Comparison of ENCODE assay signal across 18 cellular contexts in genomic region chr1:234707641-234708040, GRCh38.
DNase-seq lines count a peak whose midpoint lies in the region; ATAC-seq and TF ChIP-seq lines count a peak whose summit lies in the region.
"Had no signal": no experiment of that assay in that cellular context is flagged by ENCODE, and none has a peak within 500 bp of the region (broad histone marks: within the 10 kb centered on the region; RNA-seq: fewer than 3 reads in every experiment).

No MANE protein-coding gene starts in this region.

- H3T11ph ChIP-seq in H9 (ENCODE audit: low read length) = no peak overlapping the region

- H3K27me3 Mint-ChIP-seq in CD14-positive monocyte (ENCODE audit: low read depth in 3 of 3) (no peaks in the 10 kb centered on the region), H9 (ENCODE audit: low read depth) (peaks cover 13% of the 10 kb centered on the region)
- H3K27me3 Mint-ChIP-seq: stimulated activated memory B cell treated with anti-CD40 and anti-IgM and Interleukin-4, amounts not matched to agents 10 μg/mL and 1 μg/mL and 100 μg/mL, for 72 hours had no signal

- H4K91ac ChIP-seq in H9 (ENCODE audit: insufficient read length, low read depth, low read length) = no peak overlapping the region

- no peaks in the 10 kb centered on the region for H3K79me2 ChIP-seq in H9 (ENCODE audit: insufficient read depth, low read length)

- no peak overlapping the region for H2BK5ac ChIP-seq in H9 (ENCODE audit: insufficient read length, low read length)

- H3K27me3 ChIP-seq in lung (ENCODE audit: control insufficient read depth, insufficient read depth) (no peaks in the 10 kb centered on the region), H9 (ENCODE audit: insufficient read depth, low read length) (no peaks in the 10 kb centered on the region)
- H3K27me3 ChIP-seq: adrenal gland, spleen had no signal

- H3K9me3 ChIP-seq in lung (ENCODE audit: control insufficient read depth in 2 of 2, insufficient read depth in 1 of 2, low read length in 1 of 2) (no peaks in the 10 kb centered on the region), H9 (ENCODE audit: control insufficient read depth, low read depth, low read length) (no peaks in the 10 kb centered on the region)
- H3K9me3 ChIP-seq: adrenal gland, spleen had no signal

- H2BK15ac ChIP-seq in H9 (ENCODE audit: low read depth, low read length) = no peak overlapping the region

- no peaks in the 10 kb centered on the region for H3K79me1 ChIP-seq in H9 (ENCODE audit: insufficient read depth, low read depth, low read length, poor library complexity, severe bottlenecking)

- no peaks in the 10 kb centered on the region for H4K20me1 ChIP-seq in H9 (ENCODE audit: control insufficient read depth, insufficient read depth, insufficient read length)

- no peak overlapping the region for H4K5ac ChIP-seq in H9 (ENCODE audit: insufficient read length, low read depth, low read length)

- H2AFZ ChIP-seq in H9 (ENCODE audit: low read length) = no peak overlapping the region

- DNase-seq in CD14-positive monocyte (ENCODE audit: low spot score) (peak; percentile 66), NOMO-1 treated with dmso at 0.1 percent for 144 hours (lab: John Stamatoyannopoulos, UW; ENCODE audit: unreplicated experiment) (peak; percentile 23), ecto neural progenitor cell (ENCODE audit: low spot score) (peak; percentile 21), lung (ENCODE audit: low spot score) (peak; percentile 67), NCI-H226 (no peak), iPS-NIHi11 (ENCODE audit: low spot score) (no peak), H9 (no peak), posterior vena cava (ENCODE audit: low spot score) (no peak)
- DNase-seq: activated CD8-positive, alpha-beta memory T cell treated with anti-CD3 and anti-CD28 coated beads for 24 hours; adrenal gland; cerebellar nuclear complex; hippocampal formation; left cardiac atrium; NCI-H187 treated with DMSO at 0.1 percent for 48 hours; NCI-H524 treated with DMSO at 0.1 percent for 48 hours; spleen had no signal

- H2BK12ac ChIP-seq in H9 (ENCODE audit: insufficient read length, low read depth, low read length) = no peak overlapping the region

- peaks cover 0 to 3% (median 0%) of the 10 kb centered on the region in 7 donors for H3K9me3 Mint-ChIP-seq in CD14-positive monocyte
- no peaks in the 10 kb centered on the region for H3K9me3 Mint-ChIP-seq in H9
- H3K9me3 Mint-ChIP-seq: stimulated activated memory B cell treated with anti-CD40 and anti-IgM and Interleukin-4, amounts not matched to agents 10 μg/mL and 1 μg/mL and 100 μg/mL, for 72 hours had no signal

- no peaks in the 10 kb centered on the region for H3K23me2 ChIP-seq in H9 (ENCODE audit: insufficient read length, low read depth, low read length, poor library complexity, severe bottlenecking)

- no peak overlapping the region for H2BK120ac ChIP-seq in H9 (ENCODE audit: low read depth, low read length, poor library complexity, severe bottlenecking)

- no peak overlapping the region for H3K23ac ChIP-seq in H9 (ENCODE audit: insufficient read length, low read depth, low read length)

- H2BK20ac ChIP-seq in H9 (ENCODE audit: low read depth, low read length, poor library complexity, severe bottlenecking) = no peak overlapping the region

- ATAC-seq in lung (ENCODE audit: insufficient read depth, low FRiP score) = peak; percentile 49
- ATAC-seq: left cardiac atrium; stimulated activated memory B cell treated with anti-CD40 and anti-IgM and Interleukin-4, amounts not matched to agents 10 μg/mL and 1 μg/mL and 100 μg/mL, for 72 hours had no signal

- no peak overlapping the region for H3K14ac ChIP-seq in H9 (ENCODE audit: insufficient read depth, low read length)

- no peak overlapping the region for H3K9ac ChIP-seq in H9 (ENCODE audit: extremely low read depth, insufficient read length, low read length)

- H3K4me3 ChIP-seq in lung = no peak overlapping the region
- H3K4me3 ChIP-seq: adrenal gland, spleen had no signal

- no peak overlapping the region for H3K18ac ChIP-seq in H9 (ENCODE audit: insufficient read length, low read depth, low read length)

- H3K56ac ChIP-seq in H9 (ENCODE audit: insufficient read length, low read depth, low read length) = no peak overlapping the region

- H3K4me2 ChIP-seq in H9 (ENCODE audit: insufficient read depth, insufficient read length, low read length) = no peak overlapping the region

- no peak overlapping the region for H2AK5ac ChIP-seq in H9 (ENCODE audit: insufficient read length, low read length)

- H3K27ac ChIP-seq in lung (ENCODE audit: low read depth in 1 of 2, low read length in 1 of 2) (peak overlapping the region in 1 of 2 donors; percentile 90), H9 (ENCODE audit: insufficient read length, low read depth, low read length) (no peak overlapping the region)
- H3K27ac ChIP-seq: adrenal gland, VCaP had no signal

- H3K36me3 ChIP-seq in lung (ENCODE audit: control insufficient read depth in 2 of 2, insufficient read depth in 2 of 2, low read length in 2 of 2) = no peaks in the 10 kb centered on the region
- H3K36me3 ChIP-seq: adrenal gland, spleen had no signal

- intact Hi-C loops in CD14-positive monocyte (cut with micrococcal nuclease) = no loop called here
- intact Hi-C loops in posterior vena cava (cut with DNase I) = no loop called here

- peak overlapping the region; percentile 31 to 90 (median 77) for H3K27ac Mint-ChIP-seq in CD14-positive monocyte
- peak overlapping the region in 1 of 3 experiments; percentile 87; a peak in 1 of 7 replicates for H3K27ac Mint-ChIP-seq in H9
- H3K27ac Mint-ChIP-seq: stimulated activated memory B cell treated with anti-CD40 and anti-IgM and Interleukin-4, amounts not matched to agents 10 μg/mL and 1 μg/mL and 100 μg/mL, for 72 hours had no signal

- H3K4me3 Mint-ChIP-seq in CD14-positive monocyte (no peak overlapping the region), H9 (no peak overlapping the region)
- H3K4me3 Mint-ChIP-seq: stimulated activated memory B cell treated with anti-CD40 and anti-IgM and Interleukin-4, amounts not matched to agents 10 μg/mL and 1 μg/mL and 100 μg/mL, for 72 hours had no signal

- no peak for TF ChIP-seq CTCF in CD14-positive monocyte (IDR thresholded peaks at IDR 0.05)
- TF ChIP-seq CTCF in lung (IDR thresholded peaks at IDR 0.05; ENCODE audit: control extremely low read depth, extremely low read depth) = no peak
- TF ChIP-seq CTCF in H9 (conservative IDR thresholded peaks at IDR 0.05) = no peak

- H3K4ac ChIP-seq in H9 (ENCODE audit: low read depth, low read length) = no peak overlapping the region

- peaks cover 53% of the 10 kb centered on the region for H3K4me1 Mint-ChIP-seq in CD14-positive monocyte
- no peaks in the 10 kb centered on the region for H3K4me1 Mint-ChIP-seq in H9
- H3K4me1 Mint-ChIP-seq: stimulated activated memory B cell treated with anti-CD40 and anti-IgM and Interleukin-4, amounts not matched to agents 10 μg/mL and 1 μg/mL and 100 μg/mL, for 72 hours had no signal

- H4K8ac ChIP-seq in H9 (replicated peaks; ENCODE audit: insufficient read length, low read depth, low read length) = no peak overlapping the region

- H3K36me3 Mint-ChIP-seq in CD14-positive monocyte (peaks cover 0 to 9% of the 10 kb centered on the region in 2 donors), H9 (ENCODE audit: insufficient read depth in 1 of 3, low read depth in 3 of 3) (no peaks in the 10 kb centered on the region)
- H3K36me3 Mint-ChIP-seq: stimulated activated memory B cell treated with anti-CD40 and anti-IgM and Interleukin-4, amounts not matched to agents 10 μg/mL and 1 μg/mL and 100 μg/mL, for 72 hours had no signal

- H3K4me1 ChIP-seq in lung (ENCODE audit: control insufficient read depth in 2 of 2, insufficient read depth in 2 of 2, low read length in 2 of 2) (peaks cover 0 to 6% of the 10 kb centered on the region in 2 donors), H9 (ENCODE audit: insufficient read depth, low read length) (no peaks in the 10 kb centered on the region)

- 30 to 44% methylated on average over 1 of the region's 1 CpG for WGBS in lung, 2 donors
- WGBS in H9 (ENCODE audit: extremely low coverage, insufficient read length, low lambda C conversion rate) = no CpG with 5 or more reads among the region's 1 CpG

Comparison
In these comparisons a context has a peak if more than half of its experiments do, and no peak if none do; other contexts are left out.
1. DNase-seq: peak in CD14-positive monocyte (single experiment), NOMO-1 treated with dmso at 0.1 percent for 144 hours (single experiment), ecto neural progenitor cell (single experiment) and lung (single experiment); none in NCI-H226 (single experiment), iPS-NIHi11 (single experiment), H9 (single experiment) and posterior vena cava (single experiment).